ENCODE assay signal across 1 cellular context in the genomic region with DNA sequence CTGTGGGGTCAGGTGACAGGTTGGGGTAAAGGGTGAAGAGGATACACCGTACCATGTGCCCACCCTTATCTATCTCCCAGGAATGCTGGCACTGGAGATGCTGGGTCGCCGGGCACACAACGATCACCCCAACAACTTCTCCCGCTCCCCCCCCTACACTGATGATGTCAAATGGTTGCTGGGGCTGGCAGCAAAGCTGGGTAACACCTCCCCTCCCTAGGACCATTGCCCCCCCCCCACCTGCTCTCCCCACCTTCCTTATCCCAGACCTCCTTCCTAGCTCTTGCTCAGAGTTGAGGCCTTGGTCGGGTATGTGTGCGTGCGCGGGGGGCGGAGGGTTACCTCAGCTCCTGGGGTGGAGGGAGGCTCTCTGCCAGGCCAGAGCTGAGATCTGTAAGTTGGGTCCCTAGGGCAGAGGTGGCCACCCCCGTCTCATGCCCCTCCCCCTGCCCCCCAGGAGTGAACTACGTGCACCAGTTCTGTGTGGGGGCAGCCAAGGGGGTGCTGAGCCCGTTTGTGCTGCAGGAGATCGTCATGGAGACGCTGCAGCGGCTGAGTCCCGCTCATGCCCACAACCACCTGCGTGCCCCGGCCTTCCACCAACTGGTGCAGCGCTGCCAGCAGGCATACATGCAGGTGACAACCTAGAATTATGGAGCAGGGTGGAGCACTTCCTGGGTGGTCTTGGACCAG.
TF ChIP-seq lines count a peak whose summit lies in the region.

No MANE protein-coding gene starts in this region.

TF ChIP-seq in IMR-90, 13 proteins besides CTCF, POLR2A, EP300 and RAD21:
- TF ChIP-seq CHD1 (IDR thresholded peaks at IDR 0.05; ENCODE audit: low read depth, low read length) (no peak), MXI1 (IDR thresholded peaks at IDR 0.05; ENCODE audit: borderline replicate concordance, low read depth, low read length) (no peak), USF2 (IDR thresholded peaks at IDR 0.05; ENCODE audit: low read depth, low read length) (no peak), MAFK (IDR thresholded peaks at IDR 0.05; ENCODE audit: low read depth, low read length) (no peak), FOS (IDR thresholded peaks at IDR 0.05; ENCODE audit: low read depth, low read length) (no peak), CEBPB (IDR thresholded peaks at IDR 0.05; ENCODE audit: low read depth, low read length) (no peak), NFE2L2 (IDR thresholded peaks at IDR 0.05; ENCODE audit: low read depth, low read length) (no peak)
- TF ChIP-seq, protein P1, sequence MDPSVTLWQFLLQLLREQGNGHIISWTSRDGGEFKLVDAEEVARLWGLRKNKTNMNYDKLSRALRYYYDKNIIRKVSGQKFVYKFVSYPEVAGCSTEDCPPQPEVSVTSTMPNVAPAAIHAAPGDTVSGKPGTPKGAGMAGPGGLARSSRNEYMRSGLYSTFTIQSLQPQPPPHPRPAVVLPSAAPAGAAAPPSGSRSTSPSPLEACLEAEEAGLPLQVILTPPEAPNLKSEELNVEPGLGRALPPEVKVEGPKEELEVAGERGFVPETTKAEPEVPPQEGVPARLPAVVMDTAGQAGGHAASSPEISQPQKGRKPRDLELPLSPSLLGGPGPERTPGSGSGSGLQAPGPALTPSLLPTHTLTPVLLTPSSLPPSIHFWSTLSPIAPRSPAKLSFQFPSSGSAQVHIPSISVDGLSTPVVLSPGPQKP (IDR thresholded peaks at IDR 0.05; ENCODE audit: borderline replicate concordance, low read depth, low read length), result no peak
